In genomic region chr10:3187229-3187628, GRCh38 we compare ENCODE assay signal across 2 cellular contexts.
TF ChIP-seq lines count a peak whose summit lies in the region.

No MANE protein-coding gene starts in this region.

TF ChIP-seq in HEK293, 187 proteins besides CTCF, POLR2A, EP300 and RAD21:
- peak; percentile 83 for TF ChIP-seq ZNF146 (tag by site-specific recombination; IDR thresholded peaks at IDR 0.05)
TF ChIP-seq in HEK293: peak in this region for 1; not testable (repeated sequence) for 186.

TF ChIP-seq in K562, 482 proteins besides CTCF, POLR2A, EP300 and RAD21:
- peak; percentile 69 for TF ChIP-seq ZNF146 (CRISPR knock-in tag; IDR thresholded peaks at IDR 0.05; ENCODE audit: unreplicated experiment)
